ENCODE assay signal across 22 cellular contexts in genomic region chr18:44804033-44804432, GRCh38.
DNase-seq lines count a peak whose midpoint lies in the region; ATAC-seq and TF ChIP-seq lines count a peak whose summit lies in the region.
"Had no signal": no experiment of that assay in that cellular context is flagged by ENCODE, and none has a peak within 500 bp of the region (broad histone marks: within the 10 kb centered on the region; RNA-seq: fewer than 3 reads in every experiment).

No MANE protein-coding gene starts in this region.

- peaks cover 20% of the 10 kb centered on the region for H3K36me3 Mint-ChIP-seq in activated CD4-positive, alpha-beta T cell treated with anti-CD3 and anti-CD28 coated beads, Interleukin-2, amount 10 ng/mL, durations not matched to agents 24 days and 14 days (ENCODE audit: low read depth)
- peaks cover 60% of the 10 kb centered on the region for H3K36me3 Mint-ChIP-seq in nephron (ENCODE audit: low read depth)
- H3K36me3 Mint-ChIP-seq: activated naive CD4-positive, alpha-beta T cell treated with anti-CD3 and anti-CD28 coated beads, Interleukin-2, amount 10 ng/mL, durations not matched to agents 7 days and 5 days; CD14-positive monocyte had no signal

- TF ChIP-seq CTCF in coronary artery (IDR thresholded peaks at IDR 0.05) = no peak
- TF ChIP-seq CTCF in nephron (IDR thresholded peaks at IDR 0.05; ENCODE audit: unreplicated experiment in 3 of 3) = no peak
- TF ChIP-seq CTCF in transverse colon (IDR thresholded peaks at IDR 0.05) = no peak

- intact Hi-C loops in activated CD4-positive, alpha-beta T cell treated with anti-CD3 and anti-CD28 coated beads, Interleukin-2, amount 10 ng/mL, durations not matched to agents 24 days and 14 days (cut with micrococcal nuclease) = loop anchor here (1.0 kb wide), 1 partner anchor 83 kb away; no protein-coding TSS in a partner anchor
- intact Hi-C loops in transverse colon (cut with DNase I; ENCODE audit: low total_unique reads) = loop anchor here (5.0 to 10.0 kb wide), 2 partner anchors 62 to 119 kb away; partner anchors contain the start of gene SETBP1

- H3K27ac ChIP-seq in coronary artery (peak overlapping the region; percentile 85 to 92), transverse colon (peak overlapping the region; percentile 85 to 91 (median 90))
- H3K27ac ChIP-seq: epithelial cell of prostate, RWPE1 had no signal

- TF ChIP-seq POLR2A in transverse colon (IDR thresholded peaks at IDR 0.05) = no peak

- H3K27me3 ChIP-seq in transverse colon = no peaks in the 10 kb centered on the region

- WGBS in transverse colon (ENCODE audit: low coverage in 1 of 2), 2 donors = 82 to 94% methylated on average over 2 of the region's 2 CpGs

- no peak for DNase-seq in activated CD4-positive, alpha-beta T cell treated with anti-CD3 and anti-CD28 coated beads, Interleukin-2, amount 10 ng/mL, durations not matched to agents 24 days and 14 days
- DNase-seq in activated CD4-positive, alpha-beta T cell treated with anti-CD3 and anti-CD28 coated beads, Interleukin-2, amount 50 U/mL, for 4 hours = no peak
- DNase-seq in coronary artery (ENCODE audit: low spot score) = no peak
- DNase-seq in transverse colon = no peak
- DNase-seq in Kasumi-1 (lab: John Stamatoyannopoulos, UW) = no peak
- no peak for DNase-seq in HuH-7 (ENCODE audit: low spot score)
- DNase-seq: activated CD4-positive, CD25-positive, alpha-beta regulatory T cell treated with anti-CD3 and anti-CD28 coated beads, Interleukin-2, amount 50 U/mL, for 72 hours; activated CD8-positive, alpha-beta memory T cell treated with anti-CD3 and anti-CD28 coated beads, Interleukin-2, amount 50 U/mL, for 4 hours; activated naive CD4-positive, alpha-beta T cell treated with anti-CD3 and anti-CD28 coated beads, Interleukin-2, amount 10 ng/mL, durations not matched to agents 7 days and 5 days; cerebellar nuclear complex; H7; left ventricle myocardium superior; natural killer cell; NCI-H1092 treated with DMSO at 0.1 percent for 48 hours; stimulated activated CD4-positive, alpha-beta T cell treated with anti-CD3 and anti-CD28 coated beads, Interleukin-2, amount 100 ng/mL, for 24 hours had no signal

- no peaks in the 10 kb centered on the region for H3K9me3 ChIP-seq in transverse colon

- H3K4me3 ChIP-seq in coronary artery = peak overlapping the region; percentile 8
- H3K4me3 ChIP-seq in transverse colon = no peak overlapping the region

- H3K36me3 ChIP-seq in transverse colon = no peaks in the 10 kb centered on the region

- H3K4me1 ChIP-seq in transverse colon = peaks cover 44 to 84% (median 63%) of the 10 kb centered on the region in 4 donors

- no peak for ATAC-seq in GM18909 (IDR thresholded peaks at IDR 0.05; ENCODE audit: poor library complexity, unreplicated experiment)
- ATAC-seq: HepG2, natural killer cell had no signal

- in situ Hi-C loops in transverse colon (cut with MboI; ENCODE audit: low pct_ligation_motif_present in 1 of 4, low pct_unique_long_range_greater_than_20kb in 1 of 4, low sequenced_read_pairs in 3 of 4) = loop anchor here in 1 of 4 donors (25.0 kb wide), 1 partner anchor 117 kb away; the partner anchor contains the start of gene SETBP1

- H3K27me3 Mint-ChIP-seq in activated CD4-positive, alpha-beta T cell treated with anti-CD3 and anti-CD28 coated beads, Interleukin-2, amount 10 ng/mL, durations not matched to agents 24 days and 14 days = peaks cover 2% of the 10 kb centered on the region
- H3K27me3 Mint-ChIP-seq in nephron (ENCODE audit: low read depth) = no peaks in the 10 kb centered on the region

- H3K9me3 Mint-ChIP-seq in activated CD4-positive, alpha-beta T cell treated with anti-CD3 and anti-CD28 coated beads, Interleukin-2, amount 10 ng/mL, durations not matched to agents 24 days and 14 days = peaks cover 17% of the 10 kb centered on the region
- no peaks in the 10 kb centered on the region for H3K9me3 Mint-ChIP-seq in nephron

- no peak overlapping the region for H3K4me3 Mint-ChIP-seq in activated CD4-positive, alpha-beta T cell treated with anti-CD3 and anti-CD28 coated beads, Interleukin-2, amount 10 ng/mL, durations not matched to agents 24 days and 14 days
- H3K4me3 Mint-ChIP-seq in nephron = no peak overlapping the region
- H3K4me3 Mint-ChIP-seq: activated naive CD4-positive, alpha-beta T cell treated with anti-CD3 and anti-CD28 coated beads, Interleukin-2, amount 10 ng/mL, durations not matched to agents 7 days and 5 days; CD14-positive monocyte; natural killer cell; T-helper 1 cell treated with Interleukin-12 subunit alpha and Interleukin-12 subunit beta and Interleukin-4 antibody, amounts not matched to agents 30 μg/mL and 1 μg/mL, for 36 hours had no signal

- no peak for TF ChIP-seq EP300 in transverse colon (IDR thresholded peaks at IDR 0.05; ENCODE audit: low read depth)

- peaks cover 52% of the 10 kb centered on the region for H3K4me1 Mint-ChIP-seq in activated CD4-positive, alpha-beta T cell treated with anti-CD3 and anti-CD28 coated beads, Interleukin-2, amount 10 ng/mL, durations not matched to agents 24 days and 14 days
- peaks cover 83% of the 10 kb centered on the region for H3K4me1 Mint-ChIP-seq in nephron

- H3K27ac Mint-ChIP-seq in activated CD4-positive, alpha-beta T cell treated with anti-CD3 and anti-CD28 coated beads, Interleukin-2, amount 10 ng/mL, durations not matched to agents 24 days and 14 days = peak overlapping the region; percentile 78
- peak overlapping the region; percentile 15 to 32 (median 21) for H3K27ac Mint-ChIP-seq in nephron
- H3K27ac Mint-ChIP-seq: activated naive CD4-positive, alpha-beta T cell treated with anti-CD3 and anti-CD28 coated beads, Interleukin-2, amount 10 ng/mL, durations not matched to agents 7 days and 5 days; CD14-positive monocyte; natural killer cell; T-helper 1 cell treated with Interleukin-12 subunit alpha and Interleukin-12 subunit beta and Interleukin-4 antibody, amounts not matched to agents 30 μg/mL and 1 μg/mL, for 36 hours had no signal
